In genomic region chr5:126002222-126002897, GRCh38 we compare ENCODE assay signal across 8 cellular contexts.
A peak's percentile ranks its signal among the peaks of the same experiment; 100 is the strongest.
DNase-seq lines count a peak whose midpoint lies in the region; ATAC-seq and TF ChIP-seq lines count a peak whose summit lies in the region.

No MANE protein-coding gene starts in this region.

- no peaks in the 10 kb centered on the region for H3K36me3 ChIP-seq in breast epithelium

- H3K27me3 ChIP-seq in breast epithelium = no peaks in the 10 kb centered on the region

- H3K4me1 ChIP-seq in breast epithelium = peaks cover 8 to 9% of the 10 kb centered on the region in 2 donors

- ATAC-seq in GM21447 (IDR thresholded peaks at IDR 0.05; ENCODE audit: unreplicated experiment) = no peak

- no peak for TF ChIP-seq CTCF in breast epithelium (IDR thresholded peaks at IDR 0.05)

- H3K27ac ChIP-seq in breast epithelium (peak overlapping the region; percentile 50 to 86), temporal lobe (ENCODE audit: low read depth, low read length) (peak overlapping the region; percentile 44)

- H3K9me3 ChIP-seq in breast epithelium = no peaks in the 10 kb centered on the region

- intact Hi-C loops in breast epithelium (cut with DNase I; ENCODE audit: low total_unique reads) = no loop called here

- DNase-seq in LHCN-M2 (ENCODE audit: low read depth) = peak; percentile 90
- DNase-seq in breast epithelium (ENCODE audit: low spot score in 2 of 2) = peak in 1 of 2 donors; percentile 59
- DNase-seq in kidney tubule cell (ENCODE audit: low spot score) = peak; percentile 69
- DNase-seq in RPMI8226 = no peak
- no peak for DNase-seq in activated CD4-positive, alpha-beta T cell treated with anti-CD3 and anti-CD28 coated beads for 48 hours
- DNase-seq in activated naive CD4-positive, alpha-beta T cell (lab: John Stamatoyannopoulos, UW) = no peak

- no peak for TF ChIP-seq POLR2A in breast epithelium (IDR thresholded peaks at IDR 0.05)

- peak overlapping the region in 1 of 3 donors; percentile 6 for H3K4me3 ChIP-seq in breast epithelium

Comparison
In these comparisons a context has a peak if more than half of its experiments do, and no peak if none do; other contexts are left out.
1. DNase-seq: peak in LHCN-M2 (single experiment) and kidney tubule cell (single experiment); none in RPMI8226 (single experiment), activated CD4-positive, alpha-beta T cell treated with anti-CD3 and anti-CD28 coated beads for 48 hours (single experiment) and activated naive CD4-positive, alpha-beta T cell (0 of 4).